ENCODE assay signal across 7 cellular contexts in the genomic region with DNA sequence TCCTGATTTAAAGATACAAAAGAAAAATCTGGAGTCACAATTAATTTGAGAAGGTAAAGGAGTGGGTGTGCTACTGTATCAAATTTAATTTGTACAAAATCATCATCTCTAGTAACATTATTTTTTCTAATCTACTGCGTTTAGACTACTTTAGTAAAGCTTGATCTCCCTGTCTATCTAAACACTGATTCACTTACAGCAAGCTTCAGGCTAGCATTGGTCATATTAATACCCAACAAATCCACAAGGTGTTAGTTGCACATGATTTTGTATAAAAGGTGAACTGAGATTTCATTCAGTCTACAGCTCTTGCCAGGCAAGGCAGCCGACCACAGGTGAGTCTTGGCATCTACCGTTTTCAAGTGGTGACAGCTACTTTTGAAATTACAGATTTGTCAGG.
"Had no signal": no experiment of that assay in that cellular context is flagged by ENCODE, and none has a peak within 500 bp of the region (broad histone marks: within the 10 kb centered on the region; RNA-seq: fewer than 3 reads in every experiment).

A gene (plus strand): TSS at position 301 of the 400 bp plus-strand sequence. CDS start 889 bp downstream, outside the sequence.

- H3K27ac Mint-ChIP-seq: IgD-negative memory B cell had no signal

- H3K4me3 Mint-ChIP-seq: IgD-negative memory B cell had no signal

- H3K27ac ChIP-seq: HL-60 had no signal

- ATAC-seq: HepG2, K562 had no signal

- DNase-seq: IMR-90, KBM-7, KG1 had no signal
